In the genomic region with DNA sequence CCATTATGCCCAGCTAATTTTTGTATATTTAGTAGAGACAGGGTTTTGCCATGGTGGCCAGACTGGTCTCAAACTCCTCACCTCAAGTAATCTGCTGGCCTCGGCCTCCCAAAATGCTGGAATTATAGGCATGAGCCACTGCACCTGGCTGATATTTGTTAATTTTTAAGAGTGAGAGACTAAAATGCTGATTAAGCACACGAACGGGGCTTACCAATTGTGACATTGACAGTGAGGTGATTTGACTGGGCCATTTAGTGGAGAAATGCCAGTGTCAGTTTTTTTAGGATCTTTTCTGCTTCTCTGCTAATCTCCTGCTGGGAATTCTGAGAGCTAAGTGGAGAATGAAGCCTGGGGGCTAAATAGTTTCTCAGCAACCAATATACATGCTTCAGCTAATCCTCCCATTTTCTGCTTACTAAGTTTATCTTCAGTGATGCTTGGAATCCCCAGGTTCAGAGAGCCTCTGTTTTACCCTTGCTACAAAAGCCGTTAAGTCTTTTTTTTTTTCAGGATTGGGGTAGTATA, we compare ENCODE assay signal across 26 cellular contexts. TPM values are rescaled to one million over a fixed set of nuclear protein-coding genes. Genes with fewer than 3 reads are reported as not detected.
"Had no signal": no experiment of that assay in that cellular context is flagged by ENCODE, and none has a peak within 500 bp of the region (broad histone marks: within the 10 kb centered on the region; RNA-seq: fewer than 3 reads in every experiment).

No MANE protein-coding gene starts in this region.

- H3K27me3 ChIP-seq: brain microvascular endothelial cell, cardiac muscle cell had no signal

- H3K9me3 Mint-ChIP-seq: activated CD4-positive, alpha-beta T cell treated with anti-CD3 and anti-CD28 coated beads, Interleukin-2, amount 10 ng/mL, durations not matched to agents 24 days and 14 days; activated T-cell treated with anti-CD3 and anti-CD28 coated beads, Interleukin-2, amount 50 U/mL, for 4 hours had no signal

- H3K36me3 ChIP-seq: brain microvascular endothelial cell, cardiac muscle cell had no signal

- H3K27ac Mint-ChIP-seq: activated CD4-positive, alpha-beta T cell treated with anti-CD3 and anti-CD28 coated beads, Interleukin-2, amount 10 ng/mL, durations not matched to agents 24 days and 14 days; activated naive CD8-positive, alpha-beta T cell; WTC11 had no signal

- DNase-seq: activated CD4-positive, alpha-beta T cell treated with anti-CD3 and anti-CD28 coated beads, Interleukin-2, amount 10 ng/mL, durations not matched to agents 24 days and 14 days; activated CD4-positive, alpha-beta T cell treated with anti-CD3 and anti-CD28 coated beads, Interleukin-2, amount 50 U/mL, for 48 hours; activated CD4-positive, CD25-positive, alpha-beta regulatory T cell treated with anti-CD3 and anti-CD28 coated beads, Interleukin-2, amount 50 U/mL, for 72 hours; activated CD8-positive, alpha-beta memory T cell treated with anti-CD3 and anti-CD28 coated beads for 24 hours; activated effector memory CD4-positive, alpha-beta T cell treated with anti-CD3 and anti-CD28 coated beads, Interleukin-2, amount 50 U/mL, for 16 hours; activated naive CD4-positive, alpha-beta T cell treated with Interleukin-2 at 50 U/mL for 16 hours; activated T-cell treated with anti-CD3 and anti-CD28 coated beads, Interleukin-2, amount 50 U/mL, for 4 hours; brain microvascular endothelial cell; NCI-H1105 treated with DMSO at 0.1 percent for 48 hours; NCI-H146; NCI-H187 treated with DMSO at 0.1 percent for 48 hours; NCI-H2081 treated with DMSO at 0.1 percent for 48 hours; NCI-H446 treated with DMSO at 0.1 percent for 48 hours; NCI-H524 treated with DMSO at 0.1 percent for 48 hours; NCI-H748 treated with DMSO at 0.1 percent for 48 hours; OCI-M1; SHP77; T-helper 17 cell; T-helper 9 cell had no signal

- H3K36me3 Mint-ChIP-seq: activated naive CD8-positive, alpha-beta T cell had no signal

- H3K4me3 ChIP-seq: cardiac muscle cell had no signal

- H3K27ac ChIP-seq: brain microvascular endothelial cell, cardiac muscle cell, RWPE1 had no signal

- H3K4me3 Mint-ChIP-seq: activated CD4-positive, alpha-beta T cell treated with anti-CD3 and anti-CD28 coated beads, Interleukin-2, amount 10 ng/mL, durations not matched to agents 24 days and 14 days; activated naive CD8-positive, alpha-beta T cell; activated T-cell treated with anti-CD3 and anti-CD28 coated beads, Interleukin-2, amount 50 U/mL, for 4 hours; T-helper 17 cell; WTC11 had no signal

- H3K4me1 Mint-ChIP-seq: activated CD4-positive, alpha-beta T cell treated with anti-CD3 and anti-CD28 coated beads, Interleukin-2, amount 10 ng/mL, durations not matched to agents 24 days and 14 days; T-helper 17 cell; WTC11 had no signal

- ATAC-seq: activated T-cell treated with anti-CD3 and anti-CD28 coated beads, Interleukin-2, amount 50 U/mL, for 4 hours; Panc1; T-helper 17 cell; WTC11 had no signal

RNA-seq across cellular contexts. Expression of gene DEFB123, which starts 9.8 kb away (rescaled TPM):
- total RNA-seq: activated CD4-positive, alpha-beta T cell treated with anti-CD3 and anti-CD28 coated beads, Interleukin-2, amount 10 ng/mL, durations not matched to agents 24 days and 14 days; activated T-cell treated with anti-CD3 and anti-CD28 coated beads, Interleukin-2, amount 50 U/mL, for 4 hours; cardiac muscle cell; SK-MEL-5; T-helper 17 cell; WTC11 had no signal
- polyA plus RNA-seq: adipose tissue, cardiac muscle cell had no signal

RNA-seq across cellular contexts. Expression of gene DEFB121, which starts 24.6 kb away (rescaled TPM):
- total RNA-seq: activated CD4-positive, alpha-beta T cell treated with anti-CD3 and anti-CD28 coated beads, Interleukin-2, amount 10 ng/mL, durations not matched to agents 24 days and 14 days; activated T-cell treated with anti-CD3 and anti-CD28 coated beads, Interleukin-2, amount 50 U/mL, for 4 hours; cardiac muscle cell; SK-MEL-5; T-helper 17 cell; WTC11 had no signal
- polyA plus RNA-seq: adipose tissue, cardiac muscle cell had no signal

RNA-seq across cellular contexts. Expression of gene DEFB119, which starts 40.2 kb away (rescaled TPM):
- total RNA-seq: activated CD4-positive, alpha-beta T cell treated with anti-CD3 and anti-CD28 coated beads, Interleukin-2, amount 10 ng/mL, durations not matched to agents 24 days and 14 days; activated T-cell treated with anti-CD3 and anti-CD28 coated beads, Interleukin-2, amount 50 U/mL, for 4 hours; cardiac muscle cell; SK-MEL-5; T-helper 17 cell; WTC11 had no signal
- polyA plus RNA-seq: adipose tissue, cardiac muscle cell had no signal

RNA-seq across cellular contexts. Expression of gene DEFB124, which starts 44.3 kb away (rescaled TPM):
- total RNA-seq: activated CD4-positive, alpha-beta T cell treated with anti-CD3 and anti-CD28 coated beads, Interleukin-2, amount 10 ng/mL, durations not matched to agents 24 days and 14 days; activated T-cell treated with anti-CD3 and anti-CD28 coated beads, Interleukin-2, amount 50 U/mL, for 4 hours; cardiac muscle cell; SK-MEL-5; T-helper 17 cell; WTC11 had no signal
- polyA plus RNA-seq: cardiac muscle cell had no signal

RNA-seq across cellular contexts. Expression of gene REM1, which starts 44.5 kb away (rescaled TPM):
- total RNA-seq: activated CD4-positive, alpha-beta T cell treated with anti-CD3 and anti-CD28 coated beads, Interleukin-2, amount 10 ng/mL, durations not matched to agents 24 days and 14 days; activated T-cell treated with anti-CD3 and anti-CD28 coated beads, Interleukin-2, amount 50 U/mL, for 4 hours; cardiac muscle cell; SK-MEL-5; T-helper 17 cell; WTC11 had no signal
- polyA plus RNA-seq: cardiac muscle cell had no signal
